In genomic region chr11:123434262-123434661, GRCh38 we compare ENCODE assay signal across 8 cellular contexts. TPM values are rescaled to one million over a fixed set of nuclear protein-coding genes. Genes with fewer than 3 reads are reported as not detected.
A peak's percentile ranks its signal among the peaks of the same experiment; 100 is the strongest.
DNase-seq lines count a peak whose midpoint lies in the region; ATAC-seq and TF ChIP-seq lines count a peak whose summit lies in the region.

No MANE protein-coding gene starts in this region.

- H3K4me1 Mint-ChIP-seq in activated CD8-positive, alpha-beta memory T cell treated with anti-CD3 and anti-CD28 coated beads, Interleukin-2, amount 10 ng/mL, durations not matched to agents 7 days and 5 days, result peaks cover 80% of the 10 kb centered on the region
- H3K4me1 Mint-ChIP-seq in activated naive CD8-positive, alpha-beta T cell treated with anti-CD3 and anti-CD28 coated beads, Interleukin-2, amount 10 ng/mL, durations not matched to agents 7 days and 5 days, result peaks cover 72% of the 10 kb centered on the region
- H3K4me1 Mint-ChIP-seq in osteocyte (ENCODE audit: unreplicated experiment), result peaks cover 9% of the 10 kb centered on the region

- no peaks in the 10 kb centered on the region for H3K9me3 ChIP-seq in Karpas-422 (ENCODE audit: low read length)

- H3K27ac ChIP-seq in Karpas-422 (ENCODE audit: low read length), result no peak overlapping the region

- no peaks in the 10 kb centered on the region for H3K27me3 ChIP-seq in Karpas-422 (ENCODE audit: low read length)

- no peaks in the 10 kb centered on the region for H3K36me3 ChIP-seq in Karpas-422 (ENCODE audit: insufficient read depth, low read length)

- H3K27me3 Mint-ChIP-seq in activated CD8-positive, alpha-beta memory T cell treated with anti-CD3 and anti-CD28 coated beads, Interleukin-2, amount 10 ng/mL, durations not matched to agents 7 days and 5 days, result no peaks in the 10 kb centered on the region
- H3K27me3 Mint-ChIP-seq in activated naive CD8-positive, alpha-beta T cell treated with anti-CD3 and anti-CD28 coated beads, Interleukin-2, amount 10 ng/mL, durations not matched to agents 7 days and 5 days, result no peaks in the 10 kb centered on the region
- no peaks in the 10 kb centered on the region for H3K27me3 Mint-ChIP-seq in osteocyte (ENCODE audit: unreplicated experiment)

- H3K79me2 ChIP-seq in Karpas-422 (ENCODE audit: low read length), result no peaks in the 10 kb centered on the region

- H3K4me2 ChIP-seq in Karpas-422 (ENCODE audit: low read depth, low read length, poor library complexity, severe bottlenecking), result no peak overlapping the region

- H3K9me3 Mint-ChIP-seq in activated CD8-positive, alpha-beta memory T cell treated with anti-CD3 and anti-CD28 coated beads, Interleukin-2, amount 10 ng/mL, durations not matched to agents 7 days and 5 days (ENCODE audit: low read depth), result peaks cover 2% of the 10 kb centered on the region
- H3K9me3 Mint-ChIP-seq in activated naive CD8-positive, alpha-beta T cell treated with anti-CD3 and anti-CD28 coated beads, Interleukin-2, amount 10 ng/mL, durations not matched to agents 7 days and 5 days, result peaks cover 2% of the 10 kb centered on the region
- no peaks in the 10 kb centered on the region for H3K9me3 Mint-ChIP-seq in osteocyte (ENCODE audit: unreplicated experiment)

- peak overlapping the region; percentile 55 for H3K27ac Mint-ChIP-seq in activated CD8-positive, alpha-beta memory T cell treated with anti-CD3 and anti-CD28 coated beads, Interleukin-2, amount 10 ng/mL, durations not matched to agents 7 days and 5 days
- H3K27ac Mint-ChIP-seq in activated naive CD8-positive, alpha-beta T cell treated with anti-CD3 and anti-CD28 coated beads, Interleukin-2, amount 10 ng/mL, durations not matched to agents 7 days and 5 days, result peak overlapping the region; percentile 62
- no peak overlapping the region for H3K27ac Mint-ChIP-seq in osteocyte (ENCODE audit: unreplicated experiment)

- TF ChIP-seq CTCF in osteocyte (IDR thresholded peaks at IDR 0.05), result peak; percentile 15

- no peak overlapping the region for H3K4me3 ChIP-seq in Karpas-422 (ENCODE audit: low read length)

- no peak overlapping the region for H3K9ac ChIP-seq in Karpas-422 (ENCODE audit: low read length)

- H3K4me3 Mint-ChIP-seq in activated CD8-positive, alpha-beta memory T cell treated with anti-CD3 and anti-CD28 coated beads, Interleukin-2, amount 10 ng/mL, durations not matched to agents 7 days and 5 days, result peak overlapping the region; percentile 30
- peak overlapping the region; percentile 16 for H3K4me3 Mint-ChIP-seq in activated naive CD8-positive, alpha-beta T cell treated with anti-CD3 and anti-CD28 coated beads, Interleukin-2, amount 10 ng/mL, durations not matched to agents 7 days and 5 days
- no peak overlapping the region for H3K4me3 Mint-ChIP-seq in osteocyte (ENCODE audit: unreplicated experiment)

- no peak for ATAC-seq in activated CD8-positive, alpha-beta memory T cell treated with anti-CD3 and anti-CD28 coated beads, Interleukin-2, amount 10 ng/mL, durations not matched to agents 7 days and 5 days
- ATAC-seq in activated naive CD8-positive, alpha-beta T cell treated with anti-CD3 and anti-CD28 coated beads, Interleukin-2, amount 10 ng/mL, durations not matched to agents 7 days and 5 days (ENCODE audit: low read depth), result no peak
- no peak for ATAC-seq in HG03039 (IDR thresholded peaks at IDR 0.05; ENCODE audit: unreplicated experiment)

- CTCF ChIA-PET in activated CD8-positive, alpha-beta memory T cell treated with anti-CD3 and anti-CD28 coated beads, Interleukin-2, amount 10 ng/mL, durations not matched to agents 7 days and 5 days (lab: Charles Lee), result interaction anchor here (0.6 to 11.1 kb wide), 21 partner anchors 8 to 222 kb away, joined by 3 to 101 read pairs (median 4); no protein-coding TSS in a partner anchor

- no peaks in the 10 kb centered on the region for H3K9me2 ChIP-seq in Karpas-422 (replicated peaks; ENCODE audit: insufficient read depth, low read length)

- H4K20me1 ChIP-seq in Karpas-422 (ENCODE audit: insufficient read depth, low read depth, low read length), result no peaks in the 10 kb centered on the region

- H3K4me1 ChIP-seq in Karpas-422 (ENCODE audit: low read length), result no peaks in the 10 kb centered on the region

- POLR2A ChIA-PET in activated naive CD8-positive, alpha-beta T cell treated with anti-CD3 and anti-CD28 coated beads, Interleukin-2, amount 10 ng/mL, durations not matched to agents 7 days and 5 days (lab: Charles Lee), result interaction anchor here (0.6 to 1.7 kb wide), 4 partner anchors 17 to 135 kb away, joined by 3 to 10 read pairs (median 5); no protein-coding TSS in a partner anchor

- no peak overlapping the region for H2AFZ ChIP-seq in Karpas-422 (ENCODE audit: low read length)

- H3K36me3 Mint-ChIP-seq in activated CD8-positive, alpha-beta memory T cell treated with anti-CD3 and anti-CD28 coated beads, Interleukin-2, amount 10 ng/mL, durations not matched to agents 7 days and 5 days, result peaks cover 52% of the 10 kb centered on the region
- H3K36me3 Mint-ChIP-seq in activated naive CD8-positive, alpha-beta T cell treated with anti-CD3 and anti-CD28 coated beads, Interleukin-2, amount 10 ng/mL, durations not matched to agents 7 days and 5 days, result peaks cover 41% of the 10 kb centered on the region
- no peaks in the 10 kb centered on the region for H3K36me3 Mint-ChIP-seq in osteocyte (ENCODE audit: unreplicated experiment)

- DNase-seq in activated CD8-positive, alpha-beta memory T cell treated with anti-CD3 and anti-CD28 coated beads, Interleukin-2, amount 10 ng/mL, durations not matched to agents 7 days and 5 days, result peak; percentile 65
- no peak for DNase-seq in activated CD8-positive, alpha-beta memory T cell treated with anti-CD3 and anti-CD28 coated beads, Interleukin-2, amount 50 U/mL, for 48 hours
- DNase-seq in Karpas-422 (peak; percentile 79), osteocyte (ENCODE audit: extremely low spot score, unreplicated experiment) (no peak), NCI-H1436 treated with DMSO at 0.1 percent for 48 hours (lab: John Stamatoyannopoulos, UW) (no peak)
- no peak for DNase-seq in activated naive CD8-positive, alpha-beta T cell treated with anti-CD3 and anti-CD28 coated beads, Interleukin-2, amount 10 ng/mL, durations not matched to agents 7 days and 5 days
- DNase-seq in activated effector memory CD4-positive, alpha-beta T cell treated with anti-CD3 and anti-CD28 coated beads, Interleukin-2, amount 50 U/mL, for 16 hours, result no peak

RNA-seq across cellular contexts. Expression of gene GRAMD1B, which starts 4.2 kb away (rescaled TPM):
- 10 to 100 TPM; 75.6 to 89.9 TPM for total RNA-seq in activated CD8-positive, alpha-beta memory T cell treated with anti-CD3 and anti-CD28 coated beads, Interleukin-2, amount 10 ng/mL, durations not matched to agents 7 days and 5 days
- 59.9 and 79.0 TPM in 2 replicates for total RNA-seq in Karpas-422 (2014; rRNA removed; shearing (Covaris generic); ENCODE audit: low replicate concordance)
- 10 to 100 TPM; 30.3 to 36.2 TPM for total RNA-seq in activated naive CD8-positive, alpha-beta T cell treated with anti-CD3 and anti-CD28 coated beads, Interleukin-2, amount 10 ng/mL, durations not matched to agents 7 days and 5 days
- total RNA-seq in osteocyte, result 1.8 and 1.9 TPM in 2 replicates

Comparison
In these comparisons a context has a peak if more than half of its experiments do, and no peak if none do; other contexts are left out.
1. DNase-seq: peak in activated CD8-positive, alpha-beta memory T cell treated with anti-CD3 and anti-CD28 coated beads, Interleukin-2, amount 10 ng/mL, durations not matched to agents 7 days and 5 days (single experiment) and Karpas-422 (single experiment); none in activated CD8-positive, alpha-beta memory T cell treated with anti-CD3 and anti-CD28 coated beads, Interleukin-2, amount 50 U/mL, for 48 hours (single experiment), activated naive CD8-positive, alpha-beta T cell treated with anti-CD3 and anti-CD28 coated beads, Interleukin-2, amount 10 ng/mL, durations not matched to agents 7 days and 5 days (single experiment), osteocyte (single experiment), NCI-H1436 treated with DMSO at 0.1 percent for 48 hours (single experiment) and activated effector memory CD4-positive, alpha-beta T cell treated with anti-CD3 and anti-CD28 coated beads, Interleukin-2, amount 50 U/mL, for 16 hours (single experiment).
2. RNA of gene GRAMD1B, which starts 4.2 kb away (total RNA-seq): 75.6 to 89.9 TPM in activated CD8-positive, alpha-beta memory T cell treated with anti-CD3 and anti-CD28 coated beads, Interleukin-2, amount 10 ng/mL, durations not matched to agents 7 days and 5 days, 59.9 to 79.0 TPM in Karpas-422 and 30.3 to 36.2 TPM in activated naive CD8-positive, alpha-beta T cell treated with anti-CD3 and anti-CD28 coated beads, Interleukin-2, amount 10 ng/mL, durations not matched to agents 7 days and 5 days; 1.8 to 1.9 TPM in osteocyte; every median in the first group is over 10 times any median in the second.